In the genomic region with DNA sequence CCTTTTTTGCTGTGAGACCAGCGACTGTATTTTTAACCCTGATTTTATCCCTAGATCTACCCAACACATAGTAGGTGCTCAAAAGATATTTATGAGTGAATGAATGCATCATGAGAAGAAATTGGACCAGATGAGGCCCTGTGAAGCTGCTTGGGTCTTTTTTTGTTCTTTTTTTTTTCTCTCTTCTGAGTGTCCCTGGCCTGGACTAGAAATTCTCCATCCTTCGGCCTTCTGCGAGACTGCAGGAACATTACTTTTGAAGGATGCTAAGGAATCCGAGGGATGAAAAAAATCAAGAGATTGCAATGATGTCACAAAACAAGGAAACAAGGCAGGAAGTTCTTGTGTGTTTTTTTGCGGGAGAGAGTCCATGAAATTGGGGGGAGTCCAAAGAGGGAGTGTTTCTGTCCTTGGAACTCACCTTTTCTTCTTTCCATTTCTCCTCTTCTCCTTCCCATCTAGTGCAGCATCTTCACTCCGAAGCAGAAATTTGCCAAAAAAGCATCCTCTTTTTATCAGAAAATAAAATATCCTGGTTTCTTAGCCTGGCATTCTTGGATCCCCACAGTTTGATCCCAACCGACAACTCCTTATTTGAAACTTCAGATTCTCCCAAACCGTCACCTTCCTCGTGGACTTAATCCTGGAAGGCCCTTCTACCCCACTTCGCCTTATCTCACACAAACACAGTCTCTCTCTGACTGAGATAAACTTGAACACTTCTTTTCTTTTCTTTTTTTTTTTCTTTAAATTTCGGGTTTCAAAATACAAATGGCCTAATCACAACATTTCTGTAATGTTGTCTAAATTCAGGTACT, we compare ENCODE assay signal across 8 cellular contexts. TPM values are rescaled to one million over a fixed set of nuclear protein-coding genes. Genes with fewer than 3 reads are reported as not detected.
DNase-seq lines count a peak whose midpoint lies in the region; ATAC-seq, FAIRE-seq and TF ChIP-seq lines count a peak whose summit lies in the region.

No MANE protein-coding gene starts in this region.

- POLR2A ChIA-PET in activated B cell treated with CpG ODN at 0.5 μM for 24 hours (lab: Charles Lee) = interaction anchor here (0.6 to 2.1 kb wide), 8 partner anchors 11 to 367 kb away, joined by 3 to 31 read pairs (median 6); a partner anchor contains a TSS

- H3K4me3 ChIP-seq in ACC112 (ENCODE audit: low read depth, low read length) (peak overlapping the region; percentile 79), GM23338 (peak overlapping the region; percentile 97), rectal smooth muscle tissue (ENCODE audit: low read length) (peak overlapping the region; percentile 98)

- H3K4me1 Mint-ChIP-seq in GM23338 (peaks cover 15% of the 10 kb centered on the region), activated B cell treated with CpG ODN at 0.5 μM for 24 hours (peaks cover 55% of the 10 kb centered on the region), glutamatergic neuron (ENCODE audit: low read depth, unreplicated experiment) (peaks cover 11% of the 10 kb centered on the region)

- H3K36me3 ChIP-seq in ACC112 (ENCODE audit: insufficient read depth, low read length) = peaks cover 3% of the 10 kb centered on the region; the same call in 1 of the 2 replicates
- H3K36me3 ChIP-seq in GM23338 (ENCODE audit: insufficient read depth) = no peaks in the 10 kb centered on the region
- H3K36me3 ChIP-seq in rectal smooth muscle tissue (ENCODE audit: control insufficient read depth, insufficient read depth, low read length) = no peaks in the 10 kb centered on the region

- H3K4me3 Mint-ChIP-seq in GM23338 = peak overlapping the region; percentile 83
- peak overlapping the region; percentile 94 for H3K4me3 Mint-ChIP-seq in activated B cell treated with CpG ODN at 0.5 μM for 24 hours
- H3K4me3 Mint-ChIP-seq in glutamatergic neuron (ENCODE audit: unreplicated experiment) = peak overlapping the region; percentile 94

- H3K27me3 ChIP-seq in ACC112 (ENCODE audit: insufficient read depth, low read length) = no peaks in the 10 kb centered on the region
- H3K27me3 ChIP-seq in GM23338 (ENCODE audit: insufficient read depth) = no peaks in the 10 kb centered on the region
- H3K27me3 ChIP-seq in rectal smooth muscle tissue (ENCODE audit: control insufficient read depth, insufficient read depth, low read length) = no peaks in the 10 kb centered on the region

- ATAC-seq in GM23338 (no peak), activated B cell treated with CpG ODN at 0.5 μM for 24 hours (ENCODE audit: low read depth) (no peak), HG03571 (IDR thresholded peaks at IDR 0.05; ENCODE audit: unreplicated experiment) (no peak)

- intact Hi-C loops in activated B cell treated with CpG ODN at 0.5 μM for 24 hours (cut with micrococcal nuclease) = loop anchor here (1.0 to 5.0 kb wide), 2 partner anchors 50 to 203 kb away; a partner anchor contains a TSS

- no peaks in the 10 kb centered on the region; the same call in 2 of the 3 replicates for H3K9me3 Mint-ChIP-seq in GM23338
- no peaks in the 10 kb centered on the region for H3K9me3 Mint-ChIP-seq in activated B cell treated with CpG ODN at 0.5 μM for 24 hours
- peaks cover 3% of the 10 kb centered on the region for H3K9me3 Mint-ChIP-seq in glutamatergic neuron (ENCODE audit: unreplicated experiment)

- H3K9me2 ChIP-seq in GM23338 (ENCODE audit: insufficient read depth) = no peaks in the 10 kb centered on the region

- H3K79me2 ChIP-seq in ACC112 (ENCODE audit: control insufficient read depth, insufficient read depth, low read length, unreplicated experiment) (peaks cover 19% of the 10 kb centered on the region), GM23338 (replicated peaks; ENCODE audit: insufficient read depth) (peaks cover 8% of the 10 kb centered on the region)

- peak overlapping the region; percentile 99 for H3K9ac ChIP-seq in rectal smooth muscle tissue (ENCODE audit: low read length)

- H3K27ac Mint-ChIP-seq in GM23338 (peak overlapping the region; percentile 93), activated B cell treated with CpG ODN at 0.5 μM for 24 hours (peak overlapping the region; percentile 94), glutamatergic neuron (ENCODE audit: unreplicated experiment) (peak overlapping the region; percentile 85)

- peak overlapping the region; percentile 94 for H3K4me2 ChIP-seq in GM23338

- H4K20me1 ChIP-seq in GM23338 (replicated peaks; ENCODE audit: insufficient read depth) = no peaks in the 10 kb centered on the region; the same call in 1 of the 2 replicates

- TF ChIP-seq CTCF in GM23338 (conservative IDR thresholded peaks at IDR 0.05; ENCODE audit: low read depth in 2 of 2) (no peak), activated B cell treated with CpG ODN at 0.5 μM for 24 hours (IDR thresholded peaks at IDR 0.05) (no peak), glutamatergic neuron (IDR thresholded peaks at IDR 0.05; ENCODE audit: partially characterized antibody, unreplicated experiment) (no peak), D721Med (IDR thresholded peaks at IDR 0.05; ENCODE audit: insufficient read depth, missing control alignments) (no peak)

- H3K27ac ChIP-seq in ACC112 (ENCODE audit: low read depth, low read length) (peak overlapping the region; percentile 49), GM23338 (ENCODE audit: low read depth) (peak overlapping the region; percentile 74), rectal smooth muscle tissue (ENCODE audit: low read depth, low read length) (peak overlapping the region; percentile 95)

- no peak for DNase-seq in GM23338 (ENCODE audit: low spot score)
- DNase-seq in activated B cell treated with CpG ODN at 0.5 μM for 24 hours = no peak
- no peak for DNase-seq in glutamatergic neuron
- DNase-seq in D721Med (ENCODE audit: insufficient read length, low spot score) = no peak
- DNase-seq in NCI-H526 treated with DMSO at 0.1 percent for 48 hours (lab: John Stamatoyannopoulos, UW) = no peak

- CTCF ChIA-PET in activated B cell treated with CpG ODN at 0.5 μM for 24 hours (lab: Charles Lee) = no interaction called here

- peak overlapping the region; percentile 70 for H2AFZ ChIP-seq in ACC112 (ENCODE audit: low read length, unreplicated experiment)
- peak overlapping the region; percentile 83 for H2AFZ ChIP-seq in GM23338

- peaks cover 4% of the 10 kb centered on the region; the same call in 2 of the 3 replicates for H3K36me3 Mint-ChIP-seq in GM23338 (ENCODE audit: low read depth)
- peaks cover 19% of the 10 kb centered on the region for H3K36me3 Mint-ChIP-seq in activated B cell treated with CpG ODN at 0.5 μM for 24 hours (ENCODE audit: low read depth)
- no peaks in the 10 kb centered on the region for H3K36me3 Mint-ChIP-seq in glutamatergic neuron (ENCODE audit: unreplicated experiment)

- peaks cover 20% of the 10 kb centered on the region for H3K4me1 ChIP-seq in ACC112 (ENCODE audit: control insufficient read depth, insufficient read depth, low read length, unreplicated experiment)
- H3K4me1 ChIP-seq in GM23338 (ENCODE audit: insufficient read depth) = peaks cover 15% of the 10 kb centered on the region
- peaks cover 14% of the 10 kb centered on the region for H3K4me1 ChIP-seq in rectal smooth muscle tissue (ENCODE audit: control insufficient read depth, insufficient read depth, low read length)

- H3K27me3 Mint-ChIP-seq in GM23338 (ENCODE audit: insufficient read depth, low read depth, poor library complexity) (peaks cover 7% of the 10 kb centered on the region), activated B cell treated with CpG ODN at 0.5 μM for 24 hours (no peaks in the 10 kb centered on the region), glutamatergic neuron (ENCODE audit: unreplicated experiment) (peaks cover 5% of the 10 kb centered on the region)

- FAIRE-seq in D721Med (lab: Jason Lieb, UNC) = no peak

- no peaks in the 10 kb centered on the region for H3F3A ChIP-seq in GM23338 (replicated peaks; ENCODE audit: low read depth)

TF ChIP-seq in GM23338, 12 proteins besides CTCF, POLR2A, EP300 and RAD21:
- peak; percentile 5 for TF ChIP-seq EZH2 (IDR thresholded peaks at IDR 0.05; ENCODE audit: low read depth, unreplicated experiment)
- no peak for TF ChIP-seq POLR2AphosphoS5 (IDR thresholded peaks at IDR 0.05; ENCODE audit: low read depth)
- TF ChIP-seq, protein P1, sequence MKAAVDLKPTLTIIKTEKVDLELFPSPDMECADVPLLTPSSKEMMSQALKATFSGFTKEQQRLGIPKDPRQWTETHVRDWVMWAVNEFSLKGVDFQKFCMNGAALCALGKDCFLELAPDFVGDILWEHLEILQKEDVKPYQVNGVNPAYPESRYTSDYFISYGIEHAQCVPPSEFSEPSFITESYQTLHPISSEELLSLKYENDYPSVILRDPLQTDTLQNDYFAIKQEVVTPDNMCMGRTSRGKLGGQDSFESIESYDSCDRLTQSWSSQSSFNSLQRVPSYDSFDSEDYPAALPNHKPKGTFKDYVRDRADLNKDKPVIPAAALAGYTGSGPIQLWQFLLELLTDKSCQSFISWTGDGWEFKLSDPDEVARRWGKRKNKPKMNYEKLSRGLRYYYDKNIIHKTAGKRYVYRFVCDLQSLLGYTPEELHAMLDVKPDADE (IDR thresholded peaks at IDR 0.05) = no peak

RNA-seq across cellular contexts. Expression of a gene that starts 0.7 kb away (rescaled TPM):
- total RNA-seq in GM23338 (2014; rRNA removed; shearing (Covaris generic)) = 26.5 and 36.1 TPM in 2 replicates
- polyA plus RNA-seq in GM23338 (2016; fragmentation: Nextera tagmentation; extraction: Ambion mirVana) = 8.4 and 8.9 TPM in 2 replicates
- total RNA-seq in activated B cell treated with CpG ODN at 0.5 μM for 24 hours = 58.6 and 59.7 TPM in 2 replicates
- total RNA-seq in glutamatergic neuron (ENCODE audit: unreplicated experiment) = 48.7 TPM

RNA-seq across cellular contexts. Expression of a gene that starts 18.8 kb away (rescaled TPM):
- not detected in 2 replicates for total RNA-seq in GM23338 (2014; rRNA removed; shearing (Covaris generic))
- 2.0 and 2.1 TPM in 2 replicates for polyA plus RNA-seq in GM23338 (2016; fragmentation: Nextera tagmentation; extraction: Ambion mirVana)
- total RNA-seq in activated B cell treated with CpG ODN at 0.5 μM for 24 hours (not detected in 2 replicates), glutamatergic neuron (ENCODE audit: unreplicated experiment) (not detected)

RNA-seq across cellular contexts. Expression of a gene that starts 26.0 kb away (rescaled TPM):
- 0.66 and 0.76 TPM in 2 replicates for total RNA-seq in GM23338 (2014; rRNA removed; shearing (Covaris generic))
- 3.6 and 7.3 TPM in 2 replicates for polyA plus RNA-seq in GM23338 (2016; fragmentation: Nextera tagmentation; extraction: Ambion mirVana)
- total RNA-seq in activated B cell treated with CpG ODN at 0.5 μM for 24 hours (not detected in 2 replicates), glutamatergic neuron (ENCODE audit: unreplicated experiment) (not detected)

RNA-seq across cellular contexts. Expression of a gene that starts 37.0 kb away (rescaled TPM):
- 4.1 and 4.2 TPM in 2 replicates for total RNA-seq in GM23338 (2014; rRNA removed; shearing (Covaris generic))
- 3.7 and 4.2 TPM in 2 replicates for polyA plus RNA-seq in GM23338 (2016; fragmentation: Nextera tagmentation; extraction: Ambion mirVana)
- 1.4 and 2.6 TPM in 2 replicates for total RNA-seq in activated B cell treated with CpG ODN at 0.5 μM for 24 hours
- total RNA-seq in glutamatergic neuron (ENCODE audit: unreplicated experiment) = 19.2 TPM

RNA-seq across cellular contexts. Expression of a gene that starts 49.6 kb away (rescaled TPM):
- total RNA-seq in GM23338 (2014; rRNA removed; shearing (Covaris generic)) = 10.2 and 11.3 TPM in 2 replicates
- polyA plus RNA-seq in GM23338 (2016; fragmentation: Nextera tagmentation; extraction: Ambion mirVana) = 5.9 and 7.5 TPM in 2 replicates
- 10.9 TPM in 2 replicates for total RNA-seq in activated B cell treated with CpG ODN at 0.5 μM for 24 hours
- total RNA-seq in glutamatergic neuron (ENCODE audit: unreplicated experiment) = 15.8 TPM
